In the genomic region with DNA sequence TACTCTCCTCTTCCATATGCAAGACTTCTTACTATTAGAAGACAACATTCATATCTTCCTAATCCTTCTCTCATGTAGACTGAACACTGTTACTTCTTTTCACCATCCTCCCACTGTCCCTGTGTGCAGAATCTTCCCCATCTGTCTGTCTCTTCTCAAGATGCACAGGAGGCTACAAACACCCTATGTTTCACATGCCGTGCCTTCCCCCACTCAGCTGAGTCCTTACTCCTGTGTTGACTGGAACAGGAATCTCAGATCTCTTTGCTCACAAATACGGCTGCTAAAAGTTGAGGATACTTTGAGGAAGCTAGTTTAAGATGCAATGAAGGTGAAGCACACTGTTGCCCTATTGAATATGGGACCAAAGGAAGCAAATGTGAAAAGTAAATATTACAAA, we compare ENCODE assay signal across 7 cellular contexts.
"Had no signal": no experiment of that assay in that cellular context is flagged by ENCODE, and none has a peak within 500 bp of the region (broad histone marks: within the 10 kb centered on the region; RNA-seq: fewer than 3 reads in every experiment).

No MANE protein-coding gene starts in this region.

- H3K27ac ChIP-seq: GM23248 had no signal

- H3K9ac ChIP-seq: GM23248 had no signal

- H3K4me3 ChIP-seq: GM23248 had no signal

- DNase-seq: GM23248, H9, HCEC 1CT, KBM-7 had no signal

- FAIRE-seq: H1, H54, HTR-8/SVneo had no signal

- H2AFZ ChIP-seq: GM23248 had no signal
